1 cellular context compared by ENCODE assay signal in the genomic region with DNA sequence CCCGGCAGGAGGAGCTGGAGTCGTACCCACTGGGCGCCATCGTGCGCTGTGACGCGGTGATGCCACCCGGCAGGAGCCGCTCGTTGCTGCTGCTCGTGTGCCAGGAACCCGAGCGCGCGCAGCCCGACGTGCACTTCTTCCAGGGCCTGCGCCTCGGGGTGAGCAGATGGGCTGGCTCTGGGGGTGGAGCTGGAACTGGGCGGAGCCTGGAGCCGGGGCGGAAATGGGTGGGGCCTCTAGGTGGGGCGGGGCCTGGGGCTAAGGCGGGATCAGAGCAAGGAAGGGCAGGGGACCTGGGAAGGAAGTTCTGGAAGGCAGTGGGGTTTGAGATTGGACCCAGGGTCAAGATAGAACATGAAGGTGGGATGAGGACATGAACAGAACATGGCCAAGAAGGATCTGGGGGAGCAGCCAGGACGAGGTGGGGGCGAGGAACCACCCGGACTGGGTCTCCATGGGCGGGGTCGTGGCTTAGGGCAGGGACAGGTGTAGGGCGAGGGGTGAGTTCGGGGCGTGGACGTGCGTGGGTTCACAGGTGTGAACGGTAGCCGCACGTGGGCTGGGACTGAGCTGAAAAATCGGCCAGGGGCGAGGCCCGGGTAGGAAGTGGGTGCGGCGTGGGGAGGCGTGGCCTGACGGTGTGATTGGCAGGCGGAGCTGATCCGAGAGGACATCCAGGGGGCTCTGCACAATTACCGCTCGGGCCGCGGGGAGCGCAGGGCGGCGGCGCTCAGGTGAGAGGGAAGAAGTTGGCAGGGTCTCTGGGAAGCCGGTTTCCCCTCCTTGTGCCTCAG.
A peak's percentile ranks its signal among the peaks of the same experiment; 100 is the strongest.
TF ChIP-seq lines count a peak whose summit lies in the region.

No MANE protein-coding gene starts in this region.

TF ChIP-seq in SK-N-SH, 30 proteins besides CTCF, POLR2A, EP300 and RAD21 (continued from another document):
- TF ChIP-seq CHD2 (IDR thresholded peaks at IDR 0.05; ENCODE audit: low read length, partially characterized antibody): no peak
- TF ChIP-seq PBX3 (IDR thresholded peaks at IDR 0.05): peak; percentile 97
- TF ChIP-seq, protein P1, sequence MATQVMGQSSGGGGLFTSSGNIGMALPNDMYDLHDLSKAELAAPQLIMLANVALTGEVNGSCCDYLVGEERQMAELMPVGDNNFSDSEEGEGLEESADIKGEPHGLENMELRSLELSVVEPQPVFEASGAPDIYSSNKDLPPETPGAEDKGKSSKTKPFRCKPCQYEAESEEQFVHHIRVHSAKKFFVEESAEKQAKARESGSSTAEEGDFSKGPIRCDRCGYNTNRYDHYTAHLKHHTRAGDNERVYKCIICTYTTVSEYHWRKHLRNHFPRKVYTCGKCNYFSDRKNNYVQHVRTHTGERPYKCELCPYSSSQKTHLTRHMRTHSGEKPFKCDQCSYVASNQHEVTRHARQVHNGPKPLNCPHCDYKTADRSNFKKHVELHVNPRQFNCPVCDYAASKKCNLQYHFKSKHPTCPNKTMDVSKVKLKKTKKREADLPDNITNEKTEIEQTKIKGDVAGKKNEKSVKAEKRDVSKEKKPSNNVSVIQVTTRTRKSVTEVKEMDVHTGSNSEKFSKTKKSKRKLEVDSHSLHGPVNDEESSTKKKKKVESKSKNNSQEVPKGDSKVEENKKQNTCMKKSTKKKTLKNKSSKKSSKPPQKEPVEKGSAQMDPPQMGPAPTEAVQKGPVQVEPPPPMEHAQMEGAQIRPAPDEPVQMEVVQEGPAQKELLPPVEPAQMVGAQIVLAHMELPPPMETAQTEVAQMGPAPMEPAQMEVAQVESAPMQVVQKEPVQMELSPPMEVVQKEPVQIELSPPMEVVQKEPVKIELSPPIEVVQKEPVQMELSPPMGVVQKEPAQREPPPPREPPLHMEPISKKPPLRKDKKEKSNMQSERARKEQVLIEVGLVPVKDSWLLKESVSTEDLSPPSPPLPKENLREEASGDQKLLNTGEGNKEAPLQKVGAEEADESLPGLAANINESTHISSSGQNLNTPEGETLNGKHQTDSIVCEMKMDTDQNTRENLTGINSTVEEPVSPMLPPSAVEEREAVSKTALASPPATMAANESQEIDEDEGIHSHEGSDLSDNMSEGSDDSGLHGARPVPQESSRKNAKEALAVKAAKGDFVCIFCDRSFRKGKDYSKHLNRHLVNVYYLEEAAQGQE (IDR thresholded peaks at IDR 0.05; ENCODE audit: low read depth, low read length): no peak
- TF ChIP-seq GABPA (IDR thresholded peaks at IDR 0.05; ENCODE audit: low read depth): no peak
- no peak for TF ChIP-seq TCF12 (IDR thresholded peaks at IDR 0.05)
- peak; percentile 44 for TF ChIP-seq NRF1 (IDR thresholded peaks at IDR 0.05; ENCODE audit: low read depth, low read length)
- no peak for TF ChIP-seq TEAD4 (IDR thresholded peaks at IDR 0.05; ENCODE audit: borderline replicate concordance, insufficient read depth)
- no peak for TF ChIP-seq IRF3 (IDR thresholded peaks at IDR 0.05; ENCODE audit: low read depth, low read length)
- no peak for TF ChIP-seq FOSL2 (IDR thresholded peaks at IDR 0.05; ENCODE audit: borderline replicate concordance, low read depth)
- TF ChIP-seq RXRA (IDR thresholded peaks at IDR 0.05; ENCODE audit: borderline replicate concordance, low read depth): no peak
